In genomic region chr1:36182734-36183133, GRCh38 we compare ENCODE assay signal across 11 cellular contexts. TPM values are rescaled to one million over a fixed set of nuclear protein-coding genes. Genes with fewer than 3 reads are reported as not detected.
DNase-seq lines count a peak whose midpoint lies in the region; ATAC-seq and TF ChIP-seq lines count a peak whose summit lies in the region.
"Had no signal": no experiment of that assay in that cellular context is flagged by ENCODE, and none has a peak within 500 bp of the region (broad histone marks: within the 10 kb centered on the region; RNA-seq: fewer than 3 reads in every experiment).

No MANE protein-coding gene starts in this region.

- peaks cover 0 to 1% (median 0%) of the 10 kb centered on the region in 7 donors for H3K9me3 Mint-ChIP-seq in CD14-positive monocyte
- no peaks in the 10 kb centered on the region for H3K9me3 Mint-ChIP-seq in activated naive CD8-positive, alpha-beta T cell treated with anti-CD3 and anti-CD28 coated beads, Interleukin-2, amount 10 ng/mL, durations not matched to agents 7 days and 5 days
- H3K9me3 Mint-ChIP-seq in activated T-helper 1 cell treated with anti-CD3 and anti-CD28 coated beads, Interleukin-12 subunit alpha, Interleukin-12 subunit beta, Interleukin-2, Interleukin-4 antibody, amounts not matched to agents 30 ng/mL and 10 ng/mL and 1 ng/mL, durations not matched to agents 14 hours and 24 hours and 36 hours = no peaks in the 10 kb centered on the region

- peaks cover 35 to 48% of the 10 kb centered on the region in 2 donors for H3K36me3 Mint-ChIP-seq in CD14-positive monocyte
- peaks cover 17% of the 10 kb centered on the region for H3K36me3 Mint-ChIP-seq in activated naive CD8-positive, alpha-beta T cell treated with anti-CD3 and anti-CD28 coated beads, Interleukin-2, amount 10 ng/mL, durations not matched to agents 7 days and 5 days
- peaks cover 22% of the 10 kb centered on the region for H3K36me3 Mint-ChIP-seq in activated T-helper 1 cell treated with anti-CD3 and anti-CD28 coated beads, Interleukin-12 subunit alpha, Interleukin-12 subunit beta, Interleukin-2, Interleukin-4 antibody, amounts not matched to agents 30 ng/mL and 10 ng/mL and 1 ng/mL, durations not matched to agents 14 hours and 24 hours and 36 hours (ENCODE audit: low read depth)

- POLR2A ChIA-PET in activated naive CD8-positive, alpha-beta T cell treated with anti-CD3 and anti-CD28 coated beads, Interleukin-2, amount 10 ng/mL, durations not matched to agents 7 days and 5 days (lab: Charles Lee) = interaction anchor here (0.6 to 2.2 kb wide), 3 partner anchors 22 to 87 kb away, joined by 3 to 14 read pairs (median 5); no protein-coding TSS in a partner anchor

- no peak overlapping the region for H3K4me3 Mint-ChIP-seq in CD14-positive monocyte
- H3K4me3 Mint-ChIP-seq in activated naive CD8-positive, alpha-beta T cell treated with anti-CD3 and anti-CD28 coated beads, Interleukin-2, amount 10 ng/mL, durations not matched to agents 7 days and 5 days = no peak overlapping the region
- H3K4me3 Mint-ChIP-seq in activated T-helper 1 cell treated with anti-CD3 and anti-CD28 coated beads, Interleukin-12 subunit alpha, Interleukin-12 subunit beta, Interleukin-2, Interleukin-4 antibody, amounts not matched to agents 30 ng/mL and 10 ng/mL and 1 ng/mL, durations not matched to agents 14 hours and 24 hours and 36 hours = no peak overlapping the region

- peaks cover 25% of the 10 kb centered on the region for H3K36me3 ChIP-seq in muscle layer of colon (ENCODE audit: insufficient read depth, low read length)

- no peaks in the 10 kb centered on the region for H3K4me1 Mint-ChIP-seq in CD14-positive monocyte
- H3K4me1 Mint-ChIP-seq in activated naive CD8-positive, alpha-beta T cell treated with anti-CD3 and anti-CD28 coated beads, Interleukin-2, amount 10 ng/mL, durations not matched to agents 7 days and 5 days = peaks cover 6% of the 10 kb centered on the region
- no peaks in the 10 kb centered on the region for H3K4me1 Mint-ChIP-seq in activated T-helper 1 cell treated with anti-CD3 and anti-CD28 coated beads, Interleukin-12 subunit alpha, Interleukin-12 subunit beta, Interleukin-2, Interleukin-4 antibody, amounts not matched to agents 30 ng/mL and 10 ng/mL and 1 ng/mL, durations not matched to agents 14 hours and 24 hours and 36 hours (ENCODE audit: low read depth)

- peak overlapping the region; percentile 17 for H3K9ac ChIP-seq in muscle layer of colon (ENCODE audit: low read length)
- H3K9ac ChIP-seq: KMS-11 had no signal

- H3K4me3 ChIP-seq in muscle layer of colon (ENCODE audit: low read depth in 1 of 2, low read length in 2 of 2) = no peak overlapping the region

- no peak for ATAC-seq in activated naive CD8-positive, alpha-beta T cell treated with anti-CD3 and anti-CD28 coated beads, Interleukin-2, amount 10 ng/mL, durations not matched to agents 7 days and 5 days (ENCODE audit: low read depth)
- ATAC-seq in GM21825 (IDR thresholded peaks at IDR 0.05; ENCODE audit: unreplicated experiment) = no peak

- peak overlapping the region; percentile 92 for H3K27ac ChIP-seq in muscle layer of colon (ENCODE audit: low read depth, low read length)
- H3K27ac ChIP-seq: KMS-11 had no signal

- peaks cover 42% of the 10 kb centered on the region for H3K4me1 ChIP-seq in muscle layer of colon (ENCODE audit: insufficient read depth, low read length)

- H3K27me3 ChIP-seq in muscle layer of colon (ENCODE audit: control insufficient read depth in 1 of 2, insufficient read depth in 2 of 2, low read length in 2 of 2) = no peaks in the 10 kb centered on the region

- TF ChIP-seq CTCF in CD14-positive monocyte (IDR thresholded peaks at IDR 0.05) = no peak

- intact Hi-C loops in CD14-positive monocyte (cut with micrococcal nuclease) = loop anchor here in 1 of 2 donors (10.0 kb wide), 1 partner anchor 102 kb away; no protein-coding TSS in a partner anchor
- intact Hi-C loops in activated T-helper 1 cell treated with anti-CD3 and anti-CD28 coated beads, Interleukin-12 subunit alpha, Interleukin-12 subunit beta, Interleukin-2, Interleukin-4 antibody, amounts not matched to agents 30 ng/mL and 10 ng/mL and 1 ng/mL, durations not matched to agents 14 hours and 24 hours and 36 hours (cut with micrococcal nuclease) = no loop called here

- H3K27me3 Mint-ChIP-seq in CD14-positive monocyte (ENCODE audit: low read depth in 3 of 3) = no peaks in the 10 kb centered on the region
- H3K27me3 Mint-ChIP-seq in activated naive CD8-positive, alpha-beta T cell treated with anti-CD3 and anti-CD28 coated beads, Interleukin-2, amount 10 ng/mL, durations not matched to agents 7 days and 5 days = no peaks in the 10 kb centered on the region
- no peaks in the 10 kb centered on the region for H3K27me3 Mint-ChIP-seq in activated T-helper 1 cell treated with anti-CD3 and anti-CD28 coated beads, Interleukin-12 subunit alpha, Interleukin-12 subunit beta, Interleukin-2, Interleukin-4 antibody, amounts not matched to agents 30 ng/mL and 10 ng/mL and 1 ng/mL, durations not matched to agents 14 hours and 24 hours and 36 hours (ENCODE audit: insufficient read depth)

- DNase-seq in CD14-positive monocyte (ENCODE audit: low spot score) (no peak), ELF-1 (ENCODE audit: low read depth, low spot score) (peak; percentile 64), cerebellar nuclear complex (lab: John Stamatoyannopoulos, UW) (no peak), HPDE6-E6E7 (ENCODE audit: extremely low spot score) (no peak)
- DNase-seq in activated naive CD8-positive, alpha-beta T cell treated with anti-CD3 and anti-CD28 coated beads, Interleukin-2, amount 10 ng/mL, durations not matched to agents 7 days and 5 days = no peak
- DNase-seq in activated T-helper 1 cell treated with anti-CD3 and anti-CD28 coated beads, Interleukin-12 subunit alpha, Interleukin-12 subunit beta, Interleukin-2, Interleukin-4 antibody, amounts not matched to agents 30 ng/mL and 10 ng/mL and 1 ng/mL, durations not matched to agents 14 hours and 24 hours and 36 hours (ENCODE audit: low spot score) = no peak
- DNase-seq: activated T-cell treated with anti-CD3 and anti-CD28 coated beads, Interleukin-2, amount 50 U/mL, for 48 hours had no signal

- H3K9me3 ChIP-seq in muscle layer of colon (ENCODE audit: low read length) = no peaks in the 10 kb centered on the region

- H3K27ac Mint-ChIP-seq in CD14-positive monocyte = peak overlapping the region in 4 of 7 donors; percentile 7 to 71 (median 49)
- H3K27ac Mint-ChIP-seq in activated naive CD8-positive, alpha-beta T cell treated with anti-CD3 and anti-CD28 coated beads, Interleukin-2, amount 10 ng/mL, durations not matched to agents 7 days and 5 days = peak overlapping the region; percentile 49
- no peak overlapping the region for H3K27ac Mint-ChIP-seq in activated T-helper 1 cell treated with anti-CD3 and anti-CD28 coated beads, Interleukin-12 subunit alpha, Interleukin-12 subunit beta, Interleukin-2, Interleukin-4 antibody, amounts not matched to agents 30 ng/mL and 10 ng/mL and 1 ng/mL, durations not matched to agents 14 hours and 24 hours and 36 hours

RNA-seq across cellular contexts. Expression of gene MAP7D1, which starts 26.8 kb away (rescaled TPM):
- polyA plus RNA-seq in CD14-positive monocyte = 10 to 100 TPM; 12.3 to 13.6 TPM
- 100 to 1,000 TPM; 234 to 237 TPM for total RNA-seq in activated naive CD8-positive, alpha-beta T cell treated with anti-CD3 and anti-CD28 coated beads, Interleukin-2, amount 10 ng/mL, durations not matched to agents 7 days and 5 days
- total RNA-seq in activated T-helper 1 cell treated with anti-CD3 and anti-CD28 coated beads, Interleukin-12 subunit alpha, Interleukin-12 subunit beta, Interleukin-2, Interleukin-4 antibody, amounts not matched to agents 30 ng/mL and 10 ng/mL and 1 ng/mL, durations not matched to agents 14 hours and 24 hours and 36 hours = 167 and 169 TPM in 2 replicates

RNA-seq across cellular contexts. Expression of gene TRAPPC3, which starts 33.4 kb away (rescaled TPM):
- polyA plus RNA-seq in CD14-positive monocyte = 100 to 1,000 TPM; 125 to 136 TPM
- total RNA-seq in activated naive CD8-positive, alpha-beta T cell treated with anti-CD3 and anti-CD28 coated beads, Interleukin-2, amount 10 ng/mL, durations not matched to agents 7 days and 5 days = 10 to 100 TPM; 51.7 to 52.5 TPM
- 74.2 and 74.4 TPM in 2 replicates for total RNA-seq in activated T-helper 1 cell treated with anti-CD3 and anti-CD28 coated beads, Interleukin-12 subunit alpha, Interleukin-12 subunit beta, Interleukin-2, Interleukin-4 antibody, amounts not matched to agents 30 ng/mL and 10 ng/mL and 1 ng/mL, durations not matched to agents 14 hours and 24 hours and 36 hours

RNA-seq across cellular contexts. Expression of gene THRAP3, which starts 41.5 kb away (rescaled TPM):
- 10 to 100 TPM; 35.7 to 63.4 TPM for polyA plus RNA-seq in CD14-positive monocyte
- 100 to 1,000 TPM; 125 to 130 TPM for total RNA-seq in activated naive CD8-positive, alpha-beta T cell treated with anti-CD3 and anti-CD28 coated beads, Interleukin-2, amount 10 ng/mL, durations not matched to agents 7 days and 5 days
- 147 and 154 TPM in 2 replicates for total RNA-seq in activated T-helper 1 cell treated with anti-CD3 and anti-CD28 coated beads, Interleukin-12 subunit alpha, Interleukin-12 subunit beta, Interleukin-2, Interleukin-4 antibody, amounts not matched to agents 30 ng/mL and 10 ng/mL and 1 ng/mL, durations not matched to agents 14 hours and 24 hours and 36 hours

RNA-seq across cellular contexts. Expression of gene COL8A2, which starts 57.7 kb away (rescaled TPM):
- 1 to 10 TPM in 1 of 2 donors, under 1 TPM in 1; 0.90 to 1.6 TPM for polyA plus RNA-seq in CD14-positive monocyte
- total RNA-seq in activated naive CD8-positive, alpha-beta T cell treated with anti-CD3 and anti-CD28 coated beads, Interleukin-2, amount 10 ng/mL, durations not matched to agents 7 days and 5 days = under 1 TPM; 0.17 to 0.19 TPM
- 0.08 TPM in 1 of 2 replicates, not detected in the other for total RNA-seq in activated T-helper 1 cell treated with anti-CD3 and anti-CD28 coated beads, Interleukin-12 subunit alpha, Interleukin-12 subunit beta, Interleukin-2, Interleukin-4 antibody, amounts not matched to agents 30 ng/mL and 10 ng/mL and 1 ng/mL, durations not matched to agents 14 hours and 24 hours and 36 hours
- polyA plus RNA-seq: neural cell had no signal
